Comparison of ENCODE assay signal across 8 cellular contexts in genomic region chr20:59222239-59222981, GRCh38. TPM values are rescaled to one million over a fixed set of nuclear protein-coding genes. Genes with fewer than 3 reads are reported as not detected.
DNase-seq lines count a peak whose midpoint lies in the region; ATAC-seq and TF ChIP-seq lines count a peak whose summit lies in the region.

No MANE protein-coding gene starts in this region.

- H3K4me2 ChIP-seq in PC-9 = peak overlapping the region; percentile 78
- H3K4me2 ChIP-seq in fibroblast of lung (ENCODE audit: extremely low read depth, insufficient read depth, low read length) = peak overlapping the region; percentile 48

- no peaks in the 10 kb centered on the region for H3K9me3 Mint-ChIP-seq in activated T-helper 1 cell treated with anti-CD3 and anti-CD28 coated beads, Interleukin-12 subunit alpha, Interleukin-12 subunit beta, Interleukin-2, Interleukin-4 antibody, amounts not matched to agents 30 ng/mL and 10 ng/mL and 1 ng/mL, durations not matched to agents 14 hours and 24 hours and 36 hours
- H3K9me3 Mint-ChIP-seq in naive thymus-derived CD8-positive, alpha-beta T cell = no peaks in the 10 kb centered on the region

- peak; percentile 91 for ATAC-seq in GM19035 (IDR thresholded peaks at IDR 0.05; ENCODE audit: unreplicated experiment)
- peak; percentile 91 to 95 for ATAC-seq in naive thymus-derived CD8-positive, alpha-beta T cell

- no peaks in the 10 kb centered on the region for H3F3A ChIP-seq in PC-9 (ENCODE audit: insufficient read depth, low read depth)

- no peak overlapping the region for H3K9ac ChIP-seq in fibroblast of lung (ENCODE audit: insufficient read depth, low read length)

- H3K4me1 Mint-ChIP-seq in activated T-helper 1 cell treated with anti-CD3 and anti-CD28 coated beads, Interleukin-12 subunit alpha, Interleukin-12 subunit beta, Interleukin-2, Interleukin-4 antibody, amounts not matched to agents 30 ng/mL and 10 ng/mL and 1 ng/mL, durations not matched to agents 14 hours and 24 hours and 36 hours (ENCODE audit: low read depth) = peaks cover 7% of the 10 kb centered on the region
- peaks cover 5 to 29% (median 25%) of the 10 kb centered on the region in 4 donors for H3K4me1 Mint-ChIP-seq in naive thymus-derived CD8-positive, alpha-beta T cell

- no peaks in the 10 kb centered on the region for H3K4me1 ChIP-seq in PC-9 (replicated peaks; ENCODE audit: insufficient read depth)
- no peaks in the 10 kb centered on the region for H3K4me1 ChIP-seq in fibroblast of lung (ENCODE audit: control insufficient read depth, extremely low read depth, insufficient read depth, low read length)

- TF ChIP-seq CTCF in PC-9 (conservative IDR thresholded peaks at IDR 0.05) (peak; percentile 98), fibroblast of lung (conservative IDR thresholded peaks at IDR 0.05 in 1 of 2, IDR thresholded peaks at IDR 0.05 in 1 of 2; ENCODE audit: low read depth in 1 of 2, low read length in 2 of 2) (peak; percentile 82 to 93)

- no peaks in the 10 kb centered on the region for H3K36me3 Mint-ChIP-seq in activated T-helper 1 cell treated with anti-CD3 and anti-CD28 coated beads, Interleukin-12 subunit alpha, Interleukin-12 subunit beta, Interleukin-2, Interleukin-4 antibody, amounts not matched to agents 30 ng/mL and 10 ng/mL and 1 ng/mL, durations not matched to agents 14 hours and 24 hours and 36 hours (ENCODE audit: low read depth)
- peaks cover 0 to 39% (median 4%) of the 10 kb centered on the region in 3 donors for H3K36me3 Mint-ChIP-seq in naive thymus-derived CD8-positive, alpha-beta T cell

- H3K4me3 Mint-ChIP-seq in activated T-helper 1 cell treated with anti-CD3 and anti-CD28 coated beads, Interleukin-12 subunit alpha, Interleukin-12 subunit beta, Interleukin-2, Interleukin-4 antibody, amounts not matched to agents 30 ng/mL and 10 ng/mL and 1 ng/mL, durations not matched to agents 14 hours and 24 hours and 36 hours = peak overlapping the region; percentile 82
- peak overlapping the region; percentile 75 to 91 (median 86) for H3K4me3 Mint-ChIP-seq in naive thymus-derived CD8-positive, alpha-beta T cell

- H3K9me3 ChIP-seq in PC-9 (ENCODE audit: insufficient read depth, low read depth) (no peaks in the 10 kb centered on the region), fibroblast of lung (ENCODE audit: control insufficient read depth, insufficient read depth, low read depth, low read length) (no peaks in the 10 kb centered on the region)

- peak; percentile 59 to 61 for DNase-seq in AML-193 (lab: John Stamatoyannopoulos, UW)
- peak; percentile 61 for DNase-seq in HT1080 (ENCODE audit: low read depth)
- peak; percentile 53 to 70 for DNase-seq in PC-9
- peak; percentile 72 for DNase-seq in activated T-helper 1 cell treated with anti-CD3 and anti-CD28 coated beads, Interleukin-12 subunit alpha, Interleukin-12 subunit beta, Interleukin-2, Interleukin-4 antibody, amounts not matched to agents 30 ng/mL and 10 ng/mL and 1 ng/mL, durations not matched to agents 14 hours and 24 hours and 36 hours (ENCODE audit: low spot score)
- peak; percentile 58 to 72 for DNase-seq in fibroblast of lung (ENCODE audit: low read depth in 2 of 2)
- DNase-seq in naive thymus-derived CD8-positive, alpha-beta T cell = peak; percentile 67 to 86 (median 81)
- peak; percentile 57 to 58 for DNase-seq in stimulated activated CD8-positive, alpha-beta memory T cell treated with anti-CD3 and anti-CD28 coated beads, Interleukin-7, amount 100 ng/mL, for 48 hours (ENCODE audit: extremely low read depth in 1 of 2, low read depth in 1 of 2)

- H3K9me2 ChIP-seq in PC-9 (ENCODE audit: insufficient read depth) = no peaks in the 10 kb centered on the region

- H2AFZ ChIP-seq in PC-9 (peak overlapping the region; percentile 66; the same call in 1 of the 2 replicates), fibroblast of lung (ENCODE audit: low read length) (no peak overlapping the region)

- H3K27ac Mint-ChIP-seq in activated T-helper 1 cell treated with anti-CD3 and anti-CD28 coated beads, Interleukin-12 subunit alpha, Interleukin-12 subunit beta, Interleukin-2, Interleukin-4 antibody, amounts not matched to agents 30 ng/mL and 10 ng/mL and 1 ng/mL, durations not matched to agents 14 hours and 24 hours and 36 hours = peak overlapping the region; percentile 72
- peak overlapping the region; percentile 81 to 94 (median 92) for H3K27ac Mint-ChIP-seq in naive thymus-derived CD8-positive, alpha-beta T cell

- H3K79me2 ChIP-seq in PC-9 (ENCODE audit: low read depth) (no peaks in the 10 kb centered on the region), fibroblast of lung (ENCODE audit: control insufficient read depth, insufficient read depth, low read length) (no peaks in the 10 kb centered on the region)

- H3K36me3 ChIP-seq in PC-9 (ENCODE audit: low read depth) (no peaks in the 10 kb centered on the region), fibroblast of lung (ENCODE audit: control insufficient read depth, insufficient read depth, low read length) (no peaks in the 10 kb centered on the region)

- no peak overlapping the region for H3K27ac ChIP-seq in PC-9
- H3K27ac ChIP-seq in fibroblast of lung (ENCODE audit: insufficient read depth, low read length) = no peak overlapping the region

- BruUV-seq in PC-9 (replicated peaks; lab: Mats Ljungman, UMichigan) = no TSS peak

- H3K27me3 ChIP-seq in PC-9 (ENCODE audit: insufficient read depth, low read depth) = peaks cover 97% of the 10 kb centered on the region
- H3K27me3 ChIP-seq in fibroblast of lung (ENCODE audit: control insufficient read depth, insufficient read depth, low read length) = peaks cover 14% of the 10 kb centered on the region

- intact Hi-C loops in PC-9 (cut with micrococcal nuclease; ENCODE audit: unreplicated experiment) = loop anchor here (1.0 to 5.0 kb wide), 4 partner anchors 134 to 985 kb away; no protein-coding TSS in a partner anchor
- intact Hi-C loops in activated T-helper 1 cell treated with anti-CD3 and anti-CD28 coated beads, Interleukin-12 subunit alpha, Interleukin-12 subunit beta, Interleukin-2, Interleukin-4 antibody, amounts not matched to agents 30 ng/mL and 10 ng/mL and 1 ng/mL, durations not matched to agents 14 hours and 24 hours and 36 hours (cut with micrococcal nuclease) = loop anchor here (1.0 to 5.0 kb wide), 8 partner anchors 60 to 570 kb away; partner anchors contain the start of genes ATP5F1E, STX16 and ZNF831

- H4K20me1 ChIP-seq in PC-9 (ENCODE audit: insufficient read depth) (no peaks in the 10 kb centered on the region), fibroblast of lung (ENCODE audit: control insufficient read depth, extremely low read depth, insufficient read depth, low read length) (no peaks in the 10 kb centered on the region)

- H3K27me3 Mint-ChIP-seq in activated T-helper 1 cell treated with anti-CD3 and anti-CD28 coated beads, Interleukin-12 subunit alpha, Interleukin-12 subunit beta, Interleukin-2, Interleukin-4 antibody, amounts not matched to agents 30 ng/mL and 10 ng/mL and 1 ng/mL, durations not matched to agents 14 hours and 24 hours and 36 hours (ENCODE audit: insufficient read depth) = peaks cover 2% of the 10 kb centered on the region
- H3K27me3 Mint-ChIP-seq in naive thymus-derived CD8-positive, alpha-beta T cell = no peaks in the 10 kb centered on the region

- H3K4me3 ChIP-seq in PC-9 = peak overlapping the region; percentile 50; the same call in 1 of the 2 replicates
- H3K4me3 ChIP-seq in fibroblast of lung (replicated peaks in 1 of 4; ENCODE audit: control extremely low read depth in 1 of 4, insufficient read depth in 1 of 4, low read depth in 3 of 4, low read length in 4 of 4) = peak overlapping the region in 3 of 4 experiments; percentile 3 to 63 (median 58)

- POLR2A ChIA-PET in PC-9 (lab: Charles Lee; ENCODE audit: unreplicated experiment) = no interaction called here
- POLR2A ChIA-PET in naive thymus-derived CD8-positive, alpha-beta T cell (lab: Charles Lee) = interaction anchor here (0.5 to 2.6 kb wide), 12 partner anchors 9 to 572 kb away, joined by 3 to 13 read pairs (median 6); partner anchors contain the start of genes ATP5F1E and STX16

- CTCF ChIA-PET in PC-9 (lab: Charles Lee) = interaction anchor here (0.6 to 2.3 kb wide), 8 partner anchors 81 to 933 kb away, joined by 3 to 7 read pairs (median 5); no protein-coding TSS in a partner anchor

RNA-seq across cellular contexts. Expression of gene ZNF831, which starts 58.8 kb away (rescaled TPM):
- not detected in 2 replicates for total RNA-seq in HT1080 (2014; rRNA removed; shearing (Covaris generic))
- polyA plus RNA-seq in HT1080 (2015; cell fraction: cytosol; rRNA removed) = not detected in 2 replicates
- polyA plus RNA-seq in HT1080 (2015; cell fraction: nucleus; rRNA removed) = not detected in 2 replicates
- total RNA-seq in PC-9 (2021) (not detected in 2 replicates), fibroblast of lung (not detected in 2 replicates)
- total RNA-seq in activated T-helper 1 cell treated with anti-CD3 and anti-CD28 coated beads, Interleukin-12 subunit alpha, Interleukin-12 subunit beta, Interleukin-2, Interleukin-4 antibody, amounts not matched to agents 30 ng/mL and 10 ng/mL and 1 ng/mL, durations not matched to agents 14 hours and 24 hours and 36 hours = 3.4 and 3.6 TPM in 2 replicates
- polyA plus RNA-seq in fibroblast of lung = not detected in 2 replicates
- not detected in 2 replicates for polyA plus RNA-seq in fibroblast of lung (2012)
- not detected in 2 replicates for polyA minus RNA-seq in fibroblast of lung (ENCODE audit: low replicate concordance)
- total RNA-seq in naive thymus-derived CD8-positive, alpha-beta T cell = 10 to 100 TPM; 28.0 to 29.9 TPM
- 1 to 10 TPM; 5.5 to 6.2 (median 5.9) TPM for polyA plus RNA-seq in naive thymus-derived CD8-positive, alpha-beta T cell
